8 cellular contexts compared by ENCODE assay signal in genomic region chr17:76266244-76266938, GRCh38. TPM values are rescaled to one million over a fixed set of nuclear protein-coding genes. Genes with fewer than 3 reads are reported as not detected.
DNase-seq lines count a peak whose midpoint lies in the region; ATAC-seq and TF ChIP-seq lines count a peak whose summit lies in the region.

No MANE protein-coding gene starts in this region.

- H4K20me1 ChIP-seq in neural progenitor cell (ENCODE audit: low read depth), result peaks cover 16% of the 10 kb centered on the region

- peaks cover 24% of the 10 kb centered on the region for H3K4me1 ChIP-seq in neural progenitor cell

- peaks cover 61% of the 10 kb centered on the region for H3K4me1 Mint-ChIP-seq in activated CD4-positive, alpha-beta T cell treated with anti-CD3 and anti-CD28 coated beads, Interleukin-2, amount 10 ng/mL, durations not matched to agents 24 days and 14 days
- H3K4me1 Mint-ChIP-seq in neural progenitor cell, result peaks cover 49% of the 10 kb centered on the region

- in situ Hi-C loops in SK-MEL-5 (cut with HindIII; ENCODE audit: low pct_unique_long_range_greater_than_20kb, low sequenced_read_pairs), result no loop called here

- peak; percentile 82 for DNase-seq in activated CD4-positive, alpha-beta T cell treated with anti-CD3 and anti-CD28 coated beads, Interleukin-2, amount 10 ng/mL, durations not matched to agents 24 days and 14 days
- DNase-seq in activated CD4-positive, alpha-beta T cell treated with anti-CD3 and anti-CD28 coated beads, Interleukin-2, amount 50 U/mL, for 4 hours, result no peak
- peak; percentile 55 for DNase-seq in SK-MEL-5 (ENCODE audit: low read depth, low spot score)
- DNase-seq in epithelial cell of esophagus (ENCODE audit: low read depth), result peak; percentile 47
- DNase-seq in neural progenitor cell (ENCODE audit: low spot score), result no peak
- no peak for DNase-seq in NCI-H2171 (lab: John Stamatoyannopoulos, UW)

- H3K79me2 ChIP-seq in neural progenitor cell (ENCODE audit: low read depth), result peaks cover 44% of the 10 kb centered on the region

- no peaks in the 10 kb centered on the region for H3K9me3 Mint-ChIP-seq in activated CD4-positive, alpha-beta T cell treated with anti-CD3 and anti-CD28 coated beads, Interleukin-2, amount 10 ng/mL, durations not matched to agents 24 days and 14 days
- no peaks in the 10 kb centered on the region for H3K9me3 Mint-ChIP-seq in neural progenitor cell

- peak overlapping the region; percentile 94 for H3K4me3 Mint-ChIP-seq in activated CD4-positive, alpha-beta T cell treated with anti-CD3 and anti-CD28 coated beads, Interleukin-2, amount 10 ng/mL, durations not matched to agents 24 days and 14 days
- peak overlapping the region; percentile 93 for H3K4me3 Mint-ChIP-seq in neural progenitor cell

- no peaks in the 10 kb centered on the region for H3K36me3 ChIP-seq in neural progenitor cell

- H3K36me3 Mint-ChIP-seq in activated CD4-positive, alpha-beta T cell treated with anti-CD3 and anti-CD28 coated beads, Interleukin-2, amount 10 ng/mL, durations not matched to agents 24 days and 14 days (ENCODE audit: low read depth), result peaks cover 45% of the 10 kb centered on the region
- H3K36me3 Mint-ChIP-seq in neural progenitor cell, result peaks cover 5% of the 10 kb centered on the region

- H3K9ac ChIP-seq in neural progenitor cell, result peak overlapping the region; percentile 51

- no peak overlapping the region for H3K27ac ChIP-seq in neural progenitor cell

- no peak overlapping the region for H2AFZ ChIP-seq in neural progenitor cell (replicated peaks)

- no peaks in the 10 kb centered on the region for H3K27me3 ChIP-seq in neural progenitor cell

- intact Hi-C loops in activated CD4-positive, alpha-beta T cell treated with anti-CD3 and anti-CD28 coated beads, Interleukin-2, amount 10 ng/mL, durations not matched to agents 24 days and 14 days (cut with micrococcal nuclease), result loop anchor here (5.0 to 10.0 kb wide), 2 partner anchors 471 to 482 kb away; partner anchors contain the start of genes MFSD11, SRSF2 and UNK

- H3K9me3 ChIP-seq in neural progenitor cell (ENCODE audit: low read depth), result no peaks in the 10 kb centered on the region

- peak overlapping the region; percentile 91 for H3K4me2 ChIP-seq in neural progenitor cell

- ATAC-seq in GM19023 (IDR thresholded peaks at IDR 0.05; ENCODE audit: unreplicated experiment) (no peak), GM21515 (IDR thresholded peaks at IDR 0.05; ENCODE audit: unreplicated experiment) (no peak)

- TF ChIP-seq CTCF in epithelial cell of esophagus (IDR thresholded peaks at IDR 0.05; ENCODE audit: insufficient read depth, low read depth, low read length, missing control alignments) (no peak), neural progenitor cell (IDR thresholded peaks at IDR 0.05) (no peak)

- H3K27me3 Mint-ChIP-seq in activated CD4-positive, alpha-beta T cell treated with anti-CD3 and anti-CD28 coated beads, Interleukin-2, amount 10 ng/mL, durations not matched to agents 24 days and 14 days, result no peaks in the 10 kb centered on the region
- peaks cover 6% of the 10 kb centered on the region for H3K27me3 Mint-ChIP-seq in neural progenitor cell (ENCODE audit: insufficient read depth, low read depth)

- peaks cover 9% of the 10 kb centered on the region for H3F3A ChIP-seq in neural progenitor cell (ENCODE audit: low read depth)

- peak overlapping the region; percentile 95 for H3K27ac Mint-ChIP-seq in activated CD4-positive, alpha-beta T cell treated with anti-CD3 and anti-CD28 coated beads, Interleukin-2, amount 10 ng/mL, durations not matched to agents 24 days and 14 days
- peak overlapping the region; percentile 66 for H3K27ac Mint-ChIP-seq in neural progenitor cell

- H3K4me3 ChIP-seq in epithelial cell of esophagus (ENCODE audit: low read length), result peak overlapping the region; percentile 65
- peak overlapping the region; percentile 87 for H3K4me3 ChIP-seq in neural progenitor cell

RNA-seq across cellular contexts. Expression of gene UBALD2, which starts 1.2 kb away (rescaled TPM):
- 184 and 189 TPM in 2 replicates for total RNA-seq in activated CD4-positive, alpha-beta T cell treated with anti-CD3 and anti-CD28 coated beads, Interleukin-2, amount 10 ng/mL, durations not matched to agents 24 days and 14 days
- total RNA-seq in SK-MEL-5 (2014; rRNA removed; shearing (Covaris generic)), result 45.0 and 54.5 TPM in 2 replicates
- polyA plus RNA-seq in SK-MEL-5 (2015; cell fraction: cytosol; rRNA removed), result 166 and 169 TPM in 2 replicates
- polyA plus RNA-seq in SK-MEL-5 (2015; cell fraction: nucleus; rRNA removed), result 91.4 and 94.6 TPM in 2 replicates
- 4.2 and 10.7 TPM in 2 replicates for total RNA-seq in neural progenitor cell (ENCODE audit: low replicate concordance)

RNA-seq across cellular contexts. Expression of gene RNF157, which starts 26.1 kb away (rescaled TPM):
- 35.0 and 42.4 TPM in 2 replicates for total RNA-seq in activated CD4-positive, alpha-beta T cell treated with anti-CD3 and anti-CD28 coated beads, Interleukin-2, amount 10 ng/mL, durations not matched to agents 24 days and 14 days
- 28.1 and 33.9 TPM in 2 replicates for total RNA-seq in SK-MEL-5 (2014; rRNA removed; shearing (Covaris generic))
- 55.3 and 76.3 TPM in 2 replicates for polyA plus RNA-seq in SK-MEL-5 (2015; cell fraction: cytosol; rRNA removed)
- polyA plus RNA-seq in SK-MEL-5 (2015; cell fraction: nucleus; rRNA removed), result 30.9 and 49.5 TPM in 2 replicates
- 18.5 and 21.0 TPM in 2 replicates for total RNA-seq in neural progenitor cell (ENCODE audit: low replicate concordance)

RNA-seq across cellular contexts. Expression of gene QRICH2, which starts 41.7 kb away (rescaled TPM):
- total RNA-seq in activated CD4-positive, alpha-beta T cell treated with anti-CD3 and anti-CD28 coated beads, Interleukin-2, amount 10 ng/mL, durations not matched to agents 24 days and 14 days, result 2.2 and 2.5 TPM in 2 replicates
- 2.4 and 2.7 TPM in 2 replicates for total RNA-seq in SK-MEL-5 (2014; rRNA removed; shearing (Covaris generic))
- 3.1 and 3.8 TPM in 2 replicates for polyA plus RNA-seq in SK-MEL-5 (2015; cell fraction: cytosol; rRNA removed)
- polyA plus RNA-seq in SK-MEL-5 (2015; cell fraction: nucleus; rRNA removed), result 20.2 and 21.8 TPM in 2 replicates
- total RNA-seq in neural progenitor cell (ENCODE audit: low replicate concordance), result 1.7 and 2.3 TPM in 2 replicates

Comparison
In these comparisons a context has a peak if more than half of its experiments do, and no peak if none do; other contexts are left out.
1. DNase-seq: peak in activated CD4-positive, alpha-beta T cell treated with anti-CD3 and anti-CD28 coated beads, Interleukin-2, amount 10 ng/mL, durations not matched to agents 24 days and 14 days (single experiment), SK-MEL-5 (single experiment) and epithelial cell of esophagus (single experiment); none in activated CD4-positive, alpha-beta T cell treated with anti-CD3 and anti-CD28 coated beads, Interleukin-2, amount 50 U/mL, for 4 hours (0 of 2), neural progenitor cell (single experiment) and NCI-H2171 (single experiment).